14 cellular contexts compared by ENCODE assay signal in genomic region chr13:109276261-109276660, GRCh38.
DNase-seq lines count a peak whose midpoint lies in the region; ATAC-seq and TF ChIP-seq lines count a peak whose summit lies in the region.
"Had no signal": no experiment of that assay in that cellular context is flagged by ENCODE, and none has a peak within 500 bp of the region (broad histone marks: within the 10 kb centered on the region; RNA-seq: fewer than 3 reads in every experiment).

No MANE protein-coding gene starts in this region.

- intact Hi-C loops in esophagus muscularis mucosa (cut with DNase I), result no loop called here

- no peak for TF ChIP-seq POLR2A in esophagus muscularis mucosa (IDR thresholded peaks at IDR 0.05; ENCODE audit: low read depth)

- no peak for ATAC-seq in HG03039 (IDR thresholded peaks at IDR 0.05; ENCODE audit: unreplicated experiment)
- no peak for ATAC-seq in SK-N-SH treated with all-trans-retinoic acid at 6 μM for 48 hours
- ATAC-seq: GM12878 had no signal

- peaks cover 36% of the 10 kb centered on the region for H3K4me1 ChIP-seq in SJSA1 (replicated peaks)
- H3K4me1 ChIP-seq in esophagus muscularis mucosa, result peaks cover 0 to 17% (median 6%) of the 10 kb centered on the region in 4 donors
- H3K4me1 ChIP-seq: HAP-1 had no signal

- H3K36me3 ChIP-seq in SJSA1, result peaks cover 95% of the 10 kb centered on the region
- no peaks in the 10 kb centered on the region for H3K36me3 ChIP-seq in esophagus muscularis mucosa
- H3K36me3 ChIP-seq: HAP-1 had no signal

- H3K27me3 ChIP-seq in SJSA1 (replicated peaks) (no peaks in the 10 kb centered on the region), esophagus muscularis mucosa (no peaks in the 10 kb centered on the region)

- H3K27ac ChIP-seq in SJSA1, result peak overlapping the region; percentile 1
- H3K27ac ChIP-seq in esophagus muscularis mucosa (replicated peaks in 1 of 4), result no peak overlapping the region

- WGBS in esophagus muscularis mucosa, result 96% methylated on average over 4 of the region's 4 CpGs

- TF ChIP-seq EP300 in esophagus muscularis mucosa (IDR thresholded peaks at IDR 0.05), result no peak

- TF ChIP-seq CTCF in esophagus muscularis mucosa (IDR thresholded peaks at IDR 0.05), result no peak

- DNase-seq in NOMO-1 treated with DMSO at 0.1 percent for 48 hours (lab: John Stamatoyannopoulos, UW; ENCODE audit: unreplicated experiment), result peak; percentile 30
- no peak for DNase-seq in NOMO-1 treated with dmso at 0.1 percent for 144 hours (lab: John Stamatoyannopoulos, UW; ENCODE audit: unreplicated experiment)
- peak in 1 of 2 experiments; percentile 60 for DNase-seq in SJSA1 (ENCODE audit: low read depth in 1 of 2, low spot score in 2 of 2)
- DNase-seq in esophagus muscularis mucosa (ENCODE audit: extremely low spot score), result peak; percentile 47
- DNase-seq in SHP77 treated with DMSO at 0.1 percent for 48 hours (lab: John Stamatoyannopoulos, UW), result no peak
- DNase-seq: 8988T; C1 segment of cervical spinal cord; CD4-positive, alpha-beta T cell; DMS79; GOT3 had no signal

- no peaks in the 10 kb centered on the region for H3K9me3 ChIP-seq in SJSA1 (replicated peaks)
- no peaks in the 10 kb centered on the region for H3K9me3 ChIP-seq in esophagus muscularis mucosa
- H3K9me3 ChIP-seq: HAP-1 had no signal

- H3K4me3 ChIP-seq in SJSA1 (no peak overlapping the region), esophagus muscularis mucosa (no peak overlapping the region)
- H3K4me3 ChIP-seq: GM12878, HAP-1 had no signal

TF ChIP-seq in SK-N-SH treated with all-trans-retinoic acid at 6 μM for 48 hours, 23 proteins besides CTCF, POLR2A, EP300 and RAD21:
- TF ChIP-seq CSDC2 (CRISPR knock-in tag; IDR thresholded peaks at IDR 0.05) (no peak), OSR1 (CRISPR knock-in tag; IDR thresholded peaks at IDR 0.05) (no peak), BACH2 (CRISPR knock-in tag; IDR thresholded peaks at IDR 0.05; ENCODE audit: borderline replicate concordance) (no peak), TOX (CRISPR knock-in tag; IDR thresholded peaks at IDR 0.05; ENCODE audit: borderline replicate concordance) (no peak), ISL1 (CRISPR knock-in tag; IDR thresholded peaks at IDR 0.05) (no peak), TCF4 (CRISPR knock-in tag; IDR thresholded peaks at IDR 0.05; ENCODE audit: borderline replicate concordance) (no peak), ZNF70 (CRISPR knock-in tag; IDR thresholded peaks at IDR 0.05) (no peak), ZNF8 (CRISPR knock-in tag; IDR thresholded peaks at IDR 0.05) (no peak), PATZ1 (CRISPR knock-in tag; IDR thresholded peaks at IDR 0.05; ENCODE audit: borderline replicate concordance) (no peak), ZC3H10 (CRISPR knock-in tag; IDR thresholded peaks at IDR 0.05) (no peak), SNAI2 (CRISPR knock-in tag; IDR thresholded peaks at IDR 0.05) (no peak)
- TF ChIP-seq, protein P1, sequence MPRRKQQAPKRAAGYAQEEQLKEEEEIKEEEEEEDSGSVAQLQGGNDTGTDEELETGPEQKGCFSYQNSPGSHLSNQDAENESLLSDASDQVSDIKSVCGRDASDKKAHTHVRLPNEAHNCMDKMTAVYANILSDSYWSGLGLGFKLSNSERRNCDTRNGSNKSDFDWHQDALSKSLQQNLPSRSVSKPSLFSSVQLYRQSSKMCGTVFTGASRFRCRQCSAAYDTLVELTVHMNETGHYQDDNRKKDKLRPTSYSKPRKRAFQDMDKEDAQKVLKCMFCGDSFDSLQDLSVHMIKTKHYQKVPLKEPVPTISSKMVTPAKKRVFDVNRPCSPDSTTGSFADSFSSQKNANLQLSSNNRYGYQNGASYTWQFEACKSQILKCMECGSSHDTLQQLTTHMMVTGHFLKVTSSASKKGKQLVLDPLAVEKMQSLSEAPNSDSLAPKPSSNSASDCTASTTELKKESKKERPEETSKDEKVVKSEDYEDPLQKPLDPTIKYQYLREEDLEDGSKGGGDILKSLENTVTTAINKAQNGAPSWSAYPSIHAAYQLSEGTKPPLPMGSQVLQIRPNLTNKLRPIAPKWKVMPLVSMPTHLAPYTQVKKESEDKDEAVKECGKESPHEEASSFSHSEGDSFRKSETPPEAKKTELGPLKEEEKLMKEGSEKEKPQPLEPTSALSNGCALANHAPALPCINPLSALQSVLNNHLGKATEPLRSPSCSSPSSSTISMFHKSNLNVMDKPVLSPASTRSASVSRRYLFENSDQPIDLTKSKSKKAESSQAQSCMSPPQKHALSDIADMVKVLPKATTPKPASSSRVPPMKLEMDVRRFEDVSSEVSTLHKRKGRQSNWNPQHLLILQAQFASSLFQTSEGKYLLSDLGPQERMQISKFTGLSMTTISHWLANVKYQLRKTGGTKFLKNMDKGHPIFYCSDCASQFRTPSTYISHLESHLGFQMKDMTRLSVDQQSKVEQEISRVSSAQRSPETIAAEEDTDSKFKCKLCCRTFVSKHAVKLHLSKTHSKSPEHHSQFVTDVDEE (CRISPR knock-in tag; IDR thresholded peaks at IDR 0.05), result no peak

Comparison
In these comparisons a context has a peak if more than half of its experiments do, and no peak if none do; other contexts are left out.
1. DNase-seq: peak in NOMO-1 treated with DMSO at 0.1 percent for 48 hours (single experiment) and esophagus muscularis mucosa (single experiment); none in NOMO-1 treated with dmso at 0.1 percent for 144 hours (single experiment) and SHP77 treated with DMSO at 0.1 percent for 48 hours (single experiment).